Comparison of ENCODE assay signal across 21 cellular contexts in genomic region chr15:49809894-49810594, GRCh38.
DNase-seq lines count a peak whose midpoint lies in the region; ATAC-seq and TF ChIP-seq lines count a peak whose summit lies in the region.
"Had no signal": no experiment of that assay in that cellular context is flagged by ENCODE, and none has a peak within 500 bp of the region (broad histone marks: within the 10 kb centered on the region; RNA-seq: fewer than 3 reads in every experiment).

No MANE protein-coding gene starts in this region.

- no peaks in the 10 kb centered on the region for H3K36me3 Mint-ChIP-seq in stimulated activated effector memory CD8-positive, alpha-beta T cell treated with anti-CD3 and anti-CD28 coated beads, Interleukin-12 subunit alpha, Interleukin-12 subunit beta, amount 100 ng/mL, for 72 hours
- H3K36me3 Mint-ChIP-seq: CD4-positive, alpha-beta memory T cell had no signal

- H3K27ac Mint-ChIP-seq in stimulated activated effector memory CD8-positive, alpha-beta T cell treated with anti-CD3 and anti-CD28 coated beads, Interleukin-12 subunit alpha, Interleukin-12 subunit beta, amount 100 ng/mL, for 72 hours, result no peak overlapping the region
- H3K27ac Mint-ChIP-seq: B cell; CD4-positive, alpha-beta memory T cell; HFFc6 had no signal

- H3K9ac ChIP-seq in SK-N-SH, result no peak overlapping the region

- H3K4me1 ChIP-seq in RWPE2 (ENCODE audit: insufficient read depth, poor library complexity, severe bottlenecking), result no peaks in the 10 kb centered on the region
- H3K4me1 ChIP-seq in SK-N-SH (ENCODE audit: control insufficient read depth in 1 of 2, insufficient read depth in 2 of 2, low read depth in 1 of 2, low read length in 1 of 2), result peaks cover 0 to 2% of the 10 kb centered on the region in 2 experiments; a peak in 1 of 4 replicates

- no peak for TF ChIP-seq CTCF in RWPE2 (IDR thresholded peaks at IDR 0.05; ENCODE audit: poor library complexity, severe bottlenecking)
- TF ChIP-seq CTCF in SK-N-SH (IDR thresholded peaks at IDR 0.05), result no peak

- no peaks in the 10 kb centered on the region for H4K20me1 ChIP-seq in SK-N-SH (ENCODE audit: insufficient read depth)

- no peak for TF ChIP-seq RAD21 in SK-N-SH (IDR thresholded peaks at IDR 0.05; ENCODE audit: low read length)

- H3K79me2 ChIP-seq in SK-N-SH (ENCODE audit: insufficient read depth), result no peaks in the 10 kb centered on the region

- no peak overlapping the region for H3K4me3 Mint-ChIP-seq in stimulated activated effector memory CD8-positive, alpha-beta T cell treated with anti-CD3 and anti-CD28 coated beads, Interleukin-12 subunit alpha, Interleukin-12 subunit beta, amount 100 ng/mL, for 72 hours
- H3K4me3 Mint-ChIP-seq: B cell; CD4-positive, alpha-beta memory T cell; HFFc6 had no signal

- POLR2A ChIA-PET in SK-N-SH (lab: Yijun Ruan, JAX), result no interaction called here

- no peak for TF ChIP-seq EP300 in SK-N-SH (IDR thresholded peaks at IDR 0.05; ENCODE audit: borderline replicate concordance in 1 of 2, low read depth in 1 of 2, low read length in 1 of 2)

- H3K4me2 ChIP-seq in SK-N-SH, result no peak overlapping the region

- no peaks in the 10 kb centered on the region for H3K4me1 Mint-ChIP-seq in stimulated activated effector memory CD8-positive, alpha-beta T cell treated with anti-CD3 and anti-CD28 coated beads, Interleukin-12 subunit alpha, Interleukin-12 subunit beta, amount 100 ng/mL, for 72 hours
- H3K4me1 Mint-ChIP-seq: B cell; CD4-positive, alpha-beta memory T cell had no signal

- CTCF ChIA-PET in SK-N-SH (lab: Yijun Ruan, JAX), result no interaction called here

- H3K36me3 ChIP-seq in RWPE2 (ENCODE audit: low read depth) (no peaks in the 10 kb centered on the region), SK-N-SH (replicated peaks in 1 of 2; ENCODE audit: control insufficient read depth in 1 of 2, insufficient read depth in 2 of 2, low read length in 1 of 2) (no peaks in the 10 kb centered on the region)

- DNase-seq in G401 (ENCODE audit: low spot score), result peak; percentile 12
- no peak for DNase-seq in RWPE2 (ENCODE audit: low spot score)
- DNase-seq in fibroblast of peridontal ligament (ENCODE audit: extremely low read depth), result peak; percentile 11
- DNase-seq in stimulated activated effector memory CD8-positive, alpha-beta T cell treated with anti-CD3 and anti-CD28 coated beads, Interleukin-12 subunit alpha, Interleukin-12 subunit beta, amount 100 ng/mL, for 72 hours (ENCODE audit: low spot score in 2 of 2), result no peak
- no peak for DNase-seq in mucosa of gallbladder (ENCODE audit: low spot score)
- DNase-seq in SK-N-SH, result no peak
- DNase-seq: CD4-positive, alpha-beta memory T cell; DND-41; GF-D8; GOT3; HFFc6; Kasumi-1; NCI-H1417; NCI-H1930; NCI-H2171; NCI-H446 treated with DMSO at 0.1 percent for 48 hours; NCI-H774; SIG-M5 had no signal

- ATAC-seq in RWPE2 (ENCODE audit: low read depth) (0 out of 3 replicates have a peak, but pooled peaks have one; percentile 29), HG02938 (IDR thresholded peaks at IDR 0.05; ENCODE audit: unreplicated experiment) (no peak)
- peak; percentile 11 for ATAC-seq in stimulated activated effector memory CD8-positive, alpha-beta T cell treated with anti-CD3 and anti-CD28 coated beads, Interleukin-12 subunit alpha, Interleukin-12 subunit beta, amount 100 ng/mL, for 72 hours
- ATAC-seq: Panc1 had no signal

- WGBS in SK-N-SH (ENCODE audit: low lambda C conversion rate), result 16% methylated on average over 2 of the region's 2 CpGs

- H3K9me2 ChIP-seq in SK-N-SH, result no peaks in the 10 kb centered on the region

- H3K9me3 ChIP-seq in RWPE2 (ENCODE audit: severe bottlenecking) (no peaks in the 10 kb centered on the region), SK-N-SH (no peaks in the 10 kb centered on the region)

- no peak overlapping the region for H3K27ac ChIP-seq in RWPE2 (ENCODE audit: poor library complexity, severe bottlenecking)
- no peak overlapping the region for H3K27ac ChIP-seq in SK-N-SH (ENCODE audit: low read depth in 2 of 2, low read length in 1 of 2)

- H2AFZ ChIP-seq in SK-N-SH (ENCODE audit: low read depth), result no peak overlapping the region

- H3K9me3 Mint-ChIP-seq in stimulated activated effector memory CD8-positive, alpha-beta T cell treated with anti-CD3 and anti-CD28 coated beads, Interleukin-12 subunit alpha, Interleukin-12 subunit beta, amount 100 ng/mL, for 72 hours, result no peaks in the 10 kb centered on the region

- H3K4me3 ChIP-seq in RWPE2 (ENCODE audit: severe bottlenecking), result no peak overlapping the region
- H3K4me3 ChIP-seq in SK-N-SH (ENCODE audit: low read depth in 2 of 2, low read length in 1 of 2), result no peak overlapping the region

- in situ Hi-C loops in G401 (cut with HindIII; ENCODE audit: low sequenced_read_pairs), result no loop called here

- H3F3A ChIP-seq in SK-N-SH (replicated peaks; ENCODE audit: insufficient read depth), result no peaks in the 10 kb centered on the region

- H3K27me3 ChIP-seq in RWPE2 (ENCODE audit: insufficient read depth, poor library complexity, severe bottlenecking) (no peaks in the 10 kb centered on the region), SK-N-SH (ENCODE audit: insufficient read depth) (no peaks in the 10 kb centered on the region)

TF ChIP-seq in SK-N-SH, 30 proteins besides CTCF, POLR2A, EP300 and RAD21:
- TF ChIP-seq NRF1 (IDR thresholded peaks at IDR 0.05; ENCODE audit: low read depth, low read length), result no peak
- no peak for TF ChIP-seq FOXM1 (IDR thresholded peaks at IDR 0.05; ENCODE audit: low read depth)
- no peak for TF ChIP-seq USF1 (IDR thresholded peaks at IDR 0.05; ENCODE audit: borderline replicate concordance, low read depth)
- TF ChIP-seq RCOR1 (IDR thresholded peaks at IDR 0.05; ENCODE audit: low read length), result no peak
- no peak for TF ChIP-seq FOXJ3 (CRISPR knock-in tag; IDR thresholded peaks at IDR 0.05)
- TF ChIP-seq SMC3 (IDR thresholded peaks at IDR 0.05; ENCODE audit: low read depth, low read length), result no peak
- TF ChIP-seq MAX (IDR thresholded peaks at IDR 0.05; ENCODE audit: low read depth), result no peak
- no peak for TF ChIP-seq POLR2AphosphoS5 (IDR thresholded peaks at IDR 0.05; ENCODE audit: low read depth, low read length)
- TF ChIP-seq TCF12 (IDR thresholded peaks at IDR 0.05), result no peak
- TF ChIP-seq RFX5 (IDR thresholded peaks at IDR 0.05; ENCODE audit: low read length), result no peak
- no peak for TF ChIP-seq MXI1 (IDR thresholded peaks at IDR 0.05; ENCODE audit: low read depth, low read length)
- TF ChIP-seq PBX3 (IDR thresholded peaks at IDR 0.05), result no peak
- no peak for TF ChIP-seq USF2 (IDR thresholded peaks at IDR 0.05; ENCODE audit: borderline replicate concordance, low read depth, low read length)
- no peak for TF ChIP-seq YY1 (IDR thresholded peaks at IDR 0.05; ENCODE audit: low read depth)
- no peak for TF ChIP-seq GABPA (IDR thresholded peaks at IDR 0.05; ENCODE audit: low read depth)
- TF ChIP-seq NFIC (IDR thresholded peaks at IDR 0.05; ENCODE audit: borderline replicate concordance), result no peak
- no peak for TF ChIP-seq ELF1 (IDR thresholded peaks at IDR 0.05)

Comparison
In these comparisons a context has a peak if more than half of its experiments do, and no peak if none do; other contexts are left out.
1. DNase-seq: peak in G401 (single experiment) and fibroblast of peridontal ligament (single experiment); none in RWPE2 (single experiment), stimulated activated effector memory CD8-positive, alpha-beta T cell treated with anti-CD3 and anti-CD28 coated beads, Interleukin-12 subunit alpha, Interleukin-12 subunit beta, amount 100 ng/mL, for 72 hours (0 of 2), mucosa of gallbladder (single experiment) and SK-N-SH (single experiment).